Comparison of ENCODE assay signal across 16 cellular contexts in genomic region chr3:50279255-50280016, GRCh38. TPM values are rescaled to one million over a fixed set of nuclear protein-coding genes. Genes with fewer than 3 reads are reported as not detected.
DNase-seq lines count a peak whose midpoint lies in the region; ATAC-seq and TF ChIP-seq lines count a peak whose summit lies in the region.
"Had no signal": no experiment of that assay in that cellular context is flagged by ENCODE, and none has a peak within 500 bp of the region (broad histone marks: within the 10 kb centered on the region; RNA-seq: fewer than 3 reads in every experiment).

No MANE protein-coding gene starts in this region.

- peaks cover 3 to 22% of the 10 kb centered on the region in 2 donors for H3K27me3 Mint-ChIP-seq in natural killer cell (ENCODE audit: low read depth in 2 of 2)
- peaks cover 17% of the 10 kb centered on the region for H3K27me3 Mint-ChIP-seq in CD8-positive, alpha-beta T cell (ENCODE audit: low read depth)

- H3K36me3 ChIP-seq in left ventricle myocardium inferior, result no peaks in the 10 kb centered on the region
- no peaks in the 10 kb centered on the region for H3K36me3 ChIP-seq in skeletal muscle tissue (ENCODE audit: control insufficient read depth in 3 of 3, insufficient read depth in 3 of 3, low read length in 3 of 3)
- H3K36me3 ChIP-seq in CD8-positive, alpha-beta T cell (ENCODE audit: insufficient read depth, low read length), result no peaks in the 10 kb centered on the region
- H3K36me3 ChIP-seq: MG63 had no signal

- CTCF ChIA-PET in CD8-positive, alpha-beta T cell (lab: Charles Lee), result interaction anchor here (0.6 to 3.4 kb wide), 7 partner anchors 8 to 1176 kb away, joined by 3 to 21 read pairs (median 3); no protein-coding TSS in a partner anchor

- H3K4me3 ChIP-seq in left ventricle myocardium inferior (peak overlapping the region; percentile 62), skeletal muscle tissue (ENCODE audit: low read length in 3 of 3) (peak overlapping the region; percentile 61 to 90 (median 74))
- no peak overlapping the region for H3K4me3 ChIP-seq in CD8-positive, alpha-beta T cell (ENCODE audit: low read depth, low read length)
- H3K4me3 ChIP-seq: GM23338, MG63, Peyer's patch had no signal

- H3K9ac ChIP-seq in skeletal muscle tissue (ENCODE audit: low read depth in 1 of 3, low read length in 3 of 3), result peak overlapping the region; percentile 76 to 94 (median 86)

- H3K4me3 Mint-ChIP-seq in natural killer cell, result no peak overlapping the region
- no peak overlapping the region for H3K4me3 Mint-ChIP-seq in CD8-positive, alpha-beta T cell
- H3K4me3 Mint-ChIP-seq: GM23338 had no signal

- H3K27me3 ChIP-seq in left ventricle myocardium inferior (ENCODE audit: low read depth) (peaks cover 22% of the 10 kb centered on the region), skeletal muscle tissue (ENCODE audit: control insufficient read depth in 3 of 3, insufficient read depth in 3 of 3, low read length in 3 of 3) (peaks cover 0 to 7% (median 0%) of the 10 kb centered on the region in 3 donors)
- peaks cover 17% of the 10 kb centered on the region for H3K27me3 ChIP-seq in CD8-positive, alpha-beta T cell (ENCODE audit: insufficient read depth, low read length)
- H3K27me3 ChIP-seq: MG63, Peyer's patch had no signal

- DNase-seq in caudate nucleus (lab: John Stamatoyannopoulos, UW) (no peak), left ventricle myocardium inferior (no peak), natural killer cell (no peak)
- no peak for DNase-seq in activated CD4-positive, alpha-beta T cell treated with anti-CD3 and anti-CD28 coated beads for 48 hours
- no peak for DNase-seq in CD8-positive, alpha-beta T cell
- DNase-seq: GF-D8, MG63, NCI-H1105, NCI-H1930, NCI-H2171 treated with DMSO at 0.1 percent for 48 hours, NCI-H510A, Peyer's patch had no signal

- H3K4me1 ChIP-seq in left ventricle myocardium inferior (peaks cover 44% of the 10 kb centered on the region), skeletal muscle tissue (ENCODE audit: control insufficient read depth in 3 of 3, insufficient read depth in 3 of 3, low read length in 3 of 3) (peaks cover 11 to 23% (median 20%) of the 10 kb centered on the region in 3 donors)
- peaks cover 17% of the 10 kb centered on the region for H3K4me1 ChIP-seq in CD8-positive, alpha-beta T cell (ENCODE audit: insufficient read depth, low read length)

- no peaks in the 10 kb centered on the region for H3K9me3 ChIP-seq in left ventricle myocardium inferior (replicated peaks)
- no peaks in the 10 kb centered on the region for H3K9me3 ChIP-seq in skeletal muscle tissue (ENCODE audit: control insufficient read depth in 3 of 3, low read length in 3 of 3)
- H3K9me3 ChIP-seq in CD8-positive, alpha-beta T cell (ENCODE audit: low read length), result no peaks in the 10 kb centered on the region
- H3K9me3 ChIP-seq: MG63, Peyer's patch had no signal

- H3K9me3 Mint-ChIP-seq in natural killer cell, result no peaks in the 10 kb centered on the region
- H3K9me3 Mint-ChIP-seq in CD8-positive, alpha-beta T cell, result no peaks in the 10 kb centered on the region
- H3K9me3 Mint-ChIP-seq: GM23338 had no signal

- TF ChIP-seq CTCF in left ventricle myocardium inferior (IDR thresholded peaks at IDR 0.05; ENCODE audit: borderline replicate concordance) (no peak), natural killer cell (IDR thresholded peaks at IDR 0.05) (no peak)
- no peak for TF ChIP-seq CTCF in CD8-positive, alpha-beta T cell (IDR thresholded peaks at IDR 0.05)

- no peak for ATAC-seq in GM19324 (IDR thresholded peaks at IDR 0.05; ENCODE audit: low FRiP score, unreplicated experiment)
- ATAC-seq in natural killer cell, result no peak
- no peak for ATAC-seq in CD8-positive, alpha-beta T cell
- ATAC-seq: GM23338 had no signal

- no peaks in the 10 kb centered on the region for H3K36me3 Mint-ChIP-seq in natural killer cell
- no peaks in the 10 kb centered on the region for H3K36me3 Mint-ChIP-seq in CD8-positive, alpha-beta T cell

- intact Hi-C loops in left ventricle myocardium inferior (cut with micrococcal nuclease) (loop anchor here (10.0 kb wide), 1 partner anchor 85 kb away; the partner anchor contains the start of gene GNAT1), natural killer cell (cut with micrococcal nuclease) (no loop called here)
- intact Hi-C loops in CD8-positive, alpha-beta T cell (cut with DNase I, micrococcal nuclease), result no loop called here

- H3K27ac ChIP-seq in caudate nucleus (ENCODE audit: low read depth, low read length) (peak overlapping the region; percentile 64), left ventricle myocardium inferior (replicated peaks) (peak overlapping the region; percentile 89), skeletal muscle tissue (ENCODE audit: low read depth, low read length) (peak overlapping the region; percentile 93)
- H3K27ac ChIP-seq in CD8-positive, alpha-beta T cell (ENCODE audit: low read depth, low read length), result no peak overlapping the region
- H3K27ac ChIP-seq: HL-60, Peyer's patch had no signal

- peaks cover 2 to 15% of the 10 kb centered on the region in 2 donors for H3K4me1 Mint-ChIP-seq in natural killer cell
- H3K4me1 Mint-ChIP-seq in CD8-positive, alpha-beta T cell (ENCODE audit: low read depth), result peaks cover 15% of the 10 kb centered on the region

- POLR2A ChIA-PET in CD8-positive, alpha-beta T cell (lab: Charles Lee), result interaction anchor here (1.2 kb wide), 1 partner anchor 19 kb away, joined by 4 read pairs; the partner anchor contains the start of genes HYAL3 and NAA80

- no peak overlapping the region for H3K27ac Mint-ChIP-seq in natural killer cell
- no peak overlapping the region for H3K27ac Mint-ChIP-seq in CD8-positive, alpha-beta T cell
- H3K27ac Mint-ChIP-seq: GM23338 had no signal

RNA-seq across cellular contexts. Expression of gene LSMEM2, which starts 0.5 kb away (rescaled TPM):
- total RNA-seq in left ventricle myocardium inferior, result 27.7 TPM
- total RNA-seq in skeletal muscle tissue, result 15.1 TPM
- not detected for total RNA-seq in natural killer cell
- not detected for total RNA-seq in CD8-positive, alpha-beta T cell
- total RNA-seq: Peyer's patch had no signal

RNA-seq across cellular contexts. Expression of gene SEMA3B, which starts 10.5 kb away (rescaled TPM):
- total RNA-seq in left ventricle myocardium inferior (23.2 TPM), skeletal muscle tissue (19.8 TPM), natural killer cell (1 to 10 TPM in 1 of 3 donors, under 1 TPM in 2; 0.97 to 2.0 (median 0.99) TPM)
- total RNA-seq in CD8-positive, alpha-beta T cell, result 1 to 10 TPM; 1.4 to 1.6 TPM

RNA-seq across cellular contexts. Expression of gene IFRD2, which starts 12.8 kb away (rescaled TPM):
- total RNA-seq in left ventricle myocardium inferior (54.9 TPM), skeletal muscle tissue (44.9 TPM), natural killer cell (10 to 100 TPM; 27.8 to 39.1 (median 32.1) TPM)
- total RNA-seq in CD8-positive, alpha-beta T cell, result 10 to 100 TPM; 42.4 to 42.9 TPM

RNA-seq across cellular contexts. Expression of gene HYAL3, which starts 19.8 kb away (rescaled TPM):
- total RNA-seq in left ventricle myocardium inferior (1.2 TPM), skeletal muscle tissue (3.7 TPM), natural killer cell (1 to 10 TPM in 2 of 3 donors, under 1 TPM in 1; 0.93 to 2.0 (median 1.2) TPM)
- 1 to 10 TPM; 2.1 to 3.2 TPM for total RNA-seq in CD8-positive, alpha-beta T cell

RNA-seq across cellular contexts. Expression of gene NAA80, which starts 19.8 kb away (rescaled TPM):
- total RNA-seq in left ventricle myocardium inferior (5.3 TPM), skeletal muscle tissue (1.6 TPM), natural killer cell (10 to 100 TPM; 22.2 to 30.3 (median 29.6) TPM)
- 10 to 100 TPM; 37.1 to 40.7 TPM for total RNA-seq in CD8-positive, alpha-beta T cell

Comparison
In these comparisons a context has a peak if more than half of its experiments do, and no peak if none do; other contexts are left out.
1. RNA of gene LSMEM2, which starts 0.5 kb away (total RNA-seq): 27.7 TPM in left ventricle myocardium inferior (single experiment) and 15.1 TPM in skeletal muscle tissue (single experiment); not detected in natural killer cell and not detected in CD8-positive, alpha-beta T cell; every median in the first group is over 10 times any median in the second.